ENCODE assay signal across 8 cellular contexts in genomic region chr2:74460231-74460630, GRCh38. TPM values are rescaled to one million over a fixed set of nuclear protein-coding genes. Genes with fewer than 3 reads are reported as not detected.
DNase-seq lines count a peak whose midpoint lies in the region; ATAC-seq and TF ChIP-seq lines count a peak whose summit lies in the region.
"Not testable (repeated sequence)": the region's sequence is repeated elsewhere in the genome, so short reads cannot be mapped to it uniquely, and the experiment has no call there.

No MANE protein-coding gene starts in this region.

- not testable (repeated sequence) for H3K9ac ChIP-seq in DND-41 (ENCODE audit: low read depth, low read length); SK-N-SH

- peak overlapping the region; percentile 97; the same call in 1 of the 2 replicates for H3K4me2 ChIP-seq in DND-41 (ENCODE audit: insufficient read depth, low read length)
- H3K4me2 ChIP-seq in SK-N-SH: 0 out of 2 replicates have a peak overlapping the region, but pooled peaks have one; percentile 84

- H3K4me1 ChIP-seq in DND-41 (ENCODE audit: insufficient read depth, low read length) (peaks cover 55% of the 10 kb centered on the region), SK-N-SH (ENCODE audit: control insufficient read depth in 1 of 2, insufficient read depth in 2 of 2, low read depth in 1 of 2, low read length in 1 of 2) (peaks cover 14 to 41% of the 10 kb centered on the region in 2 experiments; a peak in 3 of 4 replicates)
- H3K4me1 ChIP-seq in aorta (ENCODE audit: control insufficient read depth in 1 of 2, insufficient read depth in 2 of 2, low read length in 2 of 2): not testable (repeated sequence)

- H3F3A ChIP-seq in SK-N-SH (replicated peaks; ENCODE audit: insufficient read depth): not testable (repeated sequence)

- TF ChIP-seq CTCF in DND-41 (IDR thresholded peaks at IDR 0.05; ENCODE audit: borderline replicate concordance, extremely low read depth, low read length, poor library complexity, severe bottlenecking); SK-N-SH (IDR thresholded peaks at IDR 0.05); mesothelial cell of epicardium (IDR thresholded peaks at IDR 0.05; ENCODE audit: unreplicated experiment); osteocyte (IDR thresholded peaks at IDR 0.05): not testable (repeated sequence)

- not testable (repeated sequence) for H3K9me3 Mint-ChIP-seq in activated CD4-positive, alpha-beta memory T cell treated with anti-CD3 and anti-CD28 coated beads, Interleukin-2, amount 10 ng/mL, durations not matched to agents 7 days and 5 days; activated naive CD4-positive, alpha-beta T cell treated with anti-CD3 and anti-CD28 coated beads, Interleukin-2, amount 50 U/mL, for 24 hours; central memory CD8-positive, alpha-beta T cell; mesothelial cell of epicardium; osteocyte (ENCODE audit: unreplicated experiment)

- not testable (repeated sequence) for DNase-seq in DND-41; SK-N-SH; activated CD4-positive, alpha-beta memory T cell treated with anti-CD3 and anti-CD28 coated beads, Interleukin-2, amount 10 ng/mL, durations not matched to agents 7 days and 5 days; central memory CD8-positive, alpha-beta T cell (ENCODE audit: low spot score in 2 of 2); mesothelial cell of epicardium (ENCODE audit: low spot score in 2 of 2, unreplicated experiment in 2 of 2); osteocyte (ENCODE audit: extremely low spot score, unreplicated experiment)
- DNase-seq in aorta: peak; percentile 36 to 65

- intact Hi-C loops in aorta (cut with DNase I): not testable (repeated sequence)

- not testable (repeated sequence) for H3K9me2 ChIP-seq in SK-N-SH

- not testable (repeated sequence) for H3K27ac ChIP-seq in DND-41 (ENCODE audit: low read length); aorta (ENCODE audit: low read depth in 1 of 2, low read length in 2 of 2)
- H3K27ac ChIP-seq in SK-N-SH (ENCODE audit: low read depth in 2 of 2, low read length in 1 of 2): peak overlapping the region in 1 of 2 experiments; percentile 19; a peak in 1 of 4 replicates

- peaks cover 54% of the 10 kb centered on the region for H3K79me2 ChIP-seq in DND-41 (ENCODE audit: insufficient read depth, low read length)
- H3K79me2 ChIP-seq in SK-N-SH (ENCODE audit: insufficient read depth): peaks cover 47% of the 10 kb centered on the region

- peaks cover 29% of the 10 kb centered on the region for H3K36me3 Mint-ChIP-seq in activated CD4-positive, alpha-beta memory T cell treated with anti-CD3 and anti-CD28 coated beads, Interleukin-2, amount 10 ng/mL, durations not matched to agents 7 days and 5 days (ENCODE audit: low read depth)
- peaks cover 13% of the 10 kb centered on the region for H3K36me3 Mint-ChIP-seq in activated naive CD4-positive, alpha-beta T cell treated with anti-CD3 and anti-CD28 coated beads, Interleukin-2, amount 50 U/mL, for 24 hours
- H3K36me3 Mint-ChIP-seq in central memory CD8-positive, alpha-beta T cell (ENCODE audit: insufficient read depth): peaks cover 31% of the 10 kb centered on the region
- H3K36me3 Mint-ChIP-seq in mesothelial cell of epicardium; osteocyte (ENCODE audit: unreplicated experiment): not testable (repeated sequence)

- TF ChIP-seq EP300 in SK-N-SH (IDR thresholded peaks at IDR 0.05; ENCODE audit: borderline replicate concordance in 1 of 2, low read depth in 1 of 2, low read length in 1 of 2): not testable (repeated sequence)

- POLR2A ChIA-PET in SK-N-SH (lab: Yijun Ruan, JAX): interaction anchor here (0.6 to 5.9 kb wide), 4 partner anchors 14 to 113 kb away, joined by 3 to 60 read pairs (median 18); partner anchors contain the start of genes C2orf81, MRPL53 and WDR54
- POLR2A ChIA-PET in activated CD4-positive, alpha-beta memory T cell treated with anti-CD3 and anti-CD28 coated beads, Interleukin-2, amount 10 ng/mL, durations not matched to agents 7 days and 5 days (lab: Charles Lee): interaction anchor here (1.0 to 8.1 kb wide), 4 partner anchors 12 to 282 kb away, joined by 3 to 103 read pairs (median 6); partner anchors contain the start of genes CCDC142, MOB1A, MRPL53 and TTC31

- H3K4me3 Mint-ChIP-seq in activated CD4-positive, alpha-beta memory T cell treated with anti-CD3 and anti-CD28 coated beads, Interleukin-2, amount 10 ng/mL, durations not matched to agents 7 days and 5 days: peak overlapping the region; percentile 88
- H3K4me3 Mint-ChIP-seq in activated naive CD4-positive, alpha-beta T cell treated with anti-CD3 and anti-CD28 coated beads, Interleukin-2, amount 50 U/mL, for 24 hours: peak overlapping the region; percentile 99
- H3K4me3 Mint-ChIP-seq in central memory CD8-positive, alpha-beta T cell: peak overlapping the region; percentile 97
- H3K4me3 Mint-ChIP-seq in mesothelial cell of epicardium: peak overlapping the region; percentile 94
- peak overlapping the region; percentile 99 for H3K4me3 Mint-ChIP-seq in osteocyte (ENCODE audit: unreplicated experiment)

- peaks cover 55% of the 10 kb centered on the region for H3K4me1 Mint-ChIP-seq in activated CD4-positive, alpha-beta memory T cell treated with anti-CD3 and anti-CD28 coated beads, Interleukin-2, amount 10 ng/mL, durations not matched to agents 7 days and 5 days
- peaks cover 59% of the 10 kb centered on the region for H3K4me1 Mint-ChIP-seq in activated naive CD4-positive, alpha-beta T cell treated with anti-CD3 and anti-CD28 coated beads, Interleukin-2, amount 50 U/mL, for 24 hours
- peaks cover 64% of the 10 kb centered on the region for H3K4me1 Mint-ChIP-seq in central memory CD8-positive, alpha-beta T cell
- H3K4me1 Mint-ChIP-seq in mesothelial cell of epicardium: peaks cover 44% of the 10 kb centered on the region
- peaks cover 39% of the 10 kb centered on the region for H3K4me1 Mint-ChIP-seq in osteocyte (ENCODE audit: unreplicated experiment)

- not testable (repeated sequence) for ATAC-seq in DND-41 (ENCODE audit: insufficient read depth, low read depth); central memory CD8-positive, alpha-beta T cell (replicated peaks; ENCODE audit: extremely low read depth, poor library complexity, severe bottlenecking); aorta (ENCODE audit: low FRiP score)

- CTCF ChIA-PET in SK-N-SH (lab: Yijun Ruan, JAX): interaction anchor here (1.1 kb wide), 1 partner anchor 128 kb away, joined by 3 read pairs; no protein-coding TSS in a partner anchor
- CTCF ChIA-PET in activated CD4-positive, alpha-beta memory T cell treated with anti-CD3 and anti-CD28 coated beads, Interleukin-2, amount 10 ng/mL, durations not matched to agents 7 days and 5 days (lab: Charles Lee): interaction anchor here (0.6 kb wide), 1 partner anchor 9 kb away, joined by 3 read pairs; no protein-coding TSS in a partner anchor

- peaks cover 33% of the 10 kb centered on the region for H3K36me3 ChIP-seq in DND-41 (ENCODE audit: insufficient read depth, low read length)
- peaks cover 0 to 33% of the 10 kb centered on the region in 2 experiments for H3K36me3 ChIP-seq in SK-N-SH (replicated peaks in 1 of 2; ENCODE audit: control insufficient read depth in 1 of 2, insufficient read depth in 2 of 2, low read length in 1 of 2)
- H3K36me3 ChIP-seq in aorta (ENCODE audit: control insufficient read depth in 1 of 2, insufficient read depth in 2 of 2, low read length in 1 of 2): not testable (repeated sequence)

- not testable (repeated sequence) for H3K27me3 Mint-ChIP-seq in activated CD4-positive, alpha-beta memory T cell treated with anti-CD3 and anti-CD28 coated beads, Interleukin-2, amount 10 ng/mL, durations not matched to agents 7 days and 5 days; activated naive CD4-positive, alpha-beta T cell treated with anti-CD3 and anti-CD28 coated beads, Interleukin-2, amount 50 U/mL, for 24 hours; central memory CD8-positive, alpha-beta T cell; mesothelial cell of epicardium (ENCODE audit: low read depth); osteocyte (ENCODE audit: unreplicated experiment)

- 83% methylated on average over 6 of the region's 11 CpGs for WGBS in SK-N-SH (ENCODE audit: low lambda C conversion rate)
- 72 to 81% methylated on average over 11 of the region's 11 CpGs for whole genome bisulfite sequencing in aorta, 2 donors

- TF ChIP-seq RAD21 in SK-N-SH (IDR thresholded peaks at IDR 0.05; ENCODE audit: low read length): not testable (repeated sequence)

- H3K27me3 ChIP-seq in DND-41 (ENCODE audit: insufficient read depth, low read length, poor library complexity); SK-N-SH (ENCODE audit: insufficient read depth); aorta (ENCODE audit: control insufficient read depth in 1 of 2, insufficient read depth in 2 of 2, low read length in 1 of 2): not testable (repeated sequence)

- not testable (repeated sequence) for H4K20me1 ChIP-seq in DND-41 (ENCODE audit: insufficient read depth, low read length); SK-N-SH (ENCODE audit: insufficient read depth)

- H2AFZ ChIP-seq in DND-41 (ENCODE audit: low read depth, low read length); SK-N-SH (ENCODE audit: low read depth): not testable (repeated sequence)

- not testable (repeated sequence) for H3K9me3 ChIP-seq in DND-41 (ENCODE audit: insufficient read depth, low read length, severe bottlenecking); SK-N-SH; aorta (ENCODE audit: control insufficient read depth, low read length)

- not testable (repeated sequence) for H3K4me3 ChIP-seq in DND-41 (ENCODE audit: low read depth in 1 of 2, low read length in 2 of 2); SK-N-SH (ENCODE audit: low read depth in 2 of 2, low read length in 1 of 2); aorta (ENCODE audit: low read length in 2 of 2)

- H3K27ac Mint-ChIP-seq in activated CD4-positive, alpha-beta memory T cell treated with anti-CD3 and anti-CD28 coated beads, Interleukin-2, amount 10 ng/mL, durations not matched to agents 7 days and 5 days: peak overlapping the region; percentile 40
- not testable (repeated sequence) for H3K27ac Mint-ChIP-seq in activated naive CD4-positive, alpha-beta T cell treated with anti-CD3 and anti-CD28 coated beads, Interleukin-2, amount 50 U/mL, for 24 hours; central memory CD8-positive, alpha-beta T cell (ENCODE audit: low read depth); osteocyte (ENCODE audit: unreplicated experiment)
- peak overlapping the region; percentile 30 for H3K27ac Mint-ChIP-seq in mesothelial cell of epicardium

RNA-seq across cellular contexts. Expression of gene WBP1, which starts 2.0 kb away (rescaled TPM):
- 184 and 193 TPM in 2 replicates for polyA plus RNA-seq in SK-N-SH (2012; rRNA removed)
- polyA plus RNA-seq in SK-N-SH (2012; cell fraction: cytosol; rRNA removed): 70.5 and 98.4 TPM in 2 replicates
- 969 and 1,280 TPM in 2 replicates for polyA plus RNA-seq in SK-N-SH (2012; cell fraction: nucleus; rRNA removed)
- total RNA-seq in activated CD4-positive, alpha-beta memory T cell treated with anti-CD3 and anti-CD28 coated beads, Interleukin-2, amount 10 ng/mL, durations not matched to agents 7 days and 5 days: 10 to 100 TPM; 58.3 to 60.4 TPM
- total RNA-seq in mesothelial cell of epicardium: 111 to 113 TPM (median 111 TPM) in 3 replicates
- total RNA-seq in osteocyte: 86.3 and 96.1 TPM in 2 replicates
- total RNA-seq in aorta: 10 to 100 TPM; 38.1 to 56.5 TPM
- 100 to 1,000 TPM in 1 of 2 donors, 10 to 100 TPM in 1; 59.2 to 149 TPM for polyA plus RNA-seq in aorta

RNA-seq across cellular contexts. Expression of gene MOGS, which starts 5.0 kb away (rescaled TPM):
- polyA plus RNA-seq in SK-N-SH (2012; rRNA removed) (69.3 and 69.4 TPM in 2 replicates), aorta (10 to 100 TPM; 13.8 to 36.2 TPM)
- polyA plus RNA-seq in SK-N-SH (2012; cell fraction: cytosol; rRNA removed): 30.3 and 39.2 TPM in 2 replicates
- polyA plus RNA-seq in SK-N-SH (2012; cell fraction: nucleus; rRNA removed): 228 and 241 TPM in 2 replicates
- 10 to 100 TPM; 70.3 to 73.1 TPM for total RNA-seq in activated CD4-positive, alpha-beta memory T cell treated with anti-CD3 and anti-CD28 coated beads, Interleukin-2, amount 10 ng/mL, durations not matched to agents 7 days and 5 days
- total RNA-seq in mesothelial cell of epicardium (61.6 to 68.7 TPM (median 62.6 TPM) in 3 replicates), osteocyte (55.9 and 59.5 TPM in 2 replicates), aorta (10 to 100 TPM; 33.4 to 45.1 TPM)

RNA-seq across cellular contexts. Expression of gene INO80B, which starts 5.3 kb away (rescaled TPM):
- polyA plus RNA-seq in SK-N-SH (2012; rRNA removed): 41.7 and 48.4 TPM in 2 replicates
- 20.6 and 28.3 TPM in 2 replicates for polyA plus RNA-seq in SK-N-SH (2012; cell fraction: cytosol; rRNA removed)
- 259 and 308 TPM in 2 replicates for polyA plus RNA-seq in SK-N-SH (2012; cell fraction: nucleus; rRNA removed)
- total RNA-seq in activated CD4-positive, alpha-beta memory T cell treated with anti-CD3 and anti-CD28 coated beads, Interleukin-2, amount 10 ng/mL, durations not matched to agents 7 days and 5 days: 10 to 100 TPM; 39.8 to 40.3 TPM
- total RNA-seq in mesothelial cell of epicardium: 42.9 to 48.1 TPM (median 45.3 TPM) in 3 replicates
- total RNA-seq in osteocyte: 34.9 and 41.9 TPM in 2 replicates
- 10 to 100 TPM; 29.3 to 38.2 TPM for total RNA-seq in aorta
- polyA plus RNA-seq in aorta: 10 to 100 TPM; 18.2 to 60.9 TPM

RNA-seq across cellular contexts. Expression of gene MRPL53, which starts 12.2 kb away (rescaled TPM):
- polyA plus RNA-seq in SK-N-SH (2012; rRNA removed): 60.6 and 95.0 TPM in 2 replicates
- polyA plus RNA-seq in SK-N-SH (2012; cell fraction: cytosol; rRNA removed): 47.2 and 53.4 TPM in 2 replicates
- 55.9 and 87.0 TPM in 2 replicates for polyA plus RNA-seq in SK-N-SH (2012; cell fraction: nucleus; rRNA removed)
- 100 to 1,000 TPM; 115 to 126 TPM for total RNA-seq in activated CD4-positive, alpha-beta memory T cell treated with anti-CD3 and anti-CD28 coated beads, Interleukin-2, amount 10 ng/mL, durations not matched to agents 7 days and 5 days
- 57.6 to 69.3 TPM (median 62.5 TPM) in 3 replicates for total RNA-seq in mesothelial cell of epicardium
- total RNA-seq in osteocyte: 61.5 and 67.5 TPM in 2 replicates
- 10 to 100 TPM; 56.6 to 63.1 TPM for total RNA-seq in aorta
- 10 to 100 TPM; 55.1 to 55.8 TPM for polyA plus RNA-seq in aorta

RNA-seq across cellular contexts. Expression of gene RTKN, which starts 18.5 kb away (rescaled TPM):
- polyA plus RNA-seq in SK-N-SH (2012; rRNA removed) (22.6 and 23.4 TPM in 2 replicates), aorta (10 to 100 TPM; 10.3 to 19.5 TPM)
- 8.6 and 13.1 TPM in 2 replicates for polyA plus RNA-seq in SK-N-SH (2012; cell fraction: cytosol; rRNA removed)
- polyA plus RNA-seq in SK-N-SH (2012; cell fraction: nucleus; rRNA removed): 80.0 and 93.6 TPM in 2 replicates
- total RNA-seq in activated CD4-positive, alpha-beta memory T cell treated with anti-CD3 and anti-CD28 coated beads, Interleukin-2, amount 10 ng/mL, durations not matched to agents 7 days and 5 days: 1 to 10 TPM; 1.1 TPM
- total RNA-seq in mesothelial cell of epicardium (85.0 to 88.9 TPM (median 86.4 TPM) in 3 replicates), osteocyte (19.1 and 22.1 TPM in 2 replicates), aorta (10 to 100 TPM; 11.7 to 27.7 TPM)
